8 cellular contexts compared by ENCODE assay signal in genomic region chr1:183956559-183957188, GRCh38.
DNase-seq lines count a peak whose midpoint lies in the region; ATAC-seq and TF ChIP-seq lines count a peak whose summit lies in the region.

No MANE protein-coding gene starts in this region.

- H3K9me3 Mint-ChIP-seq in stimulated activated naive CD8-positive, alpha-beta T cell treated with anti-CD3 and anti-CD28 coated beads, Interleukin-15, Interleukin-2, amounts not matched to agents 100 ng/mL and 50 ng/mL, for 24 hours: no peaks in the 10 kb centered on the region

- H3K9me3 ChIP-seq in right lobe of liver (no peaks in the 10 kb centered on the region), HAP-1 (no peaks in the 10 kb centered on the region)

- H3K27me3 Mint-ChIP-seq in stimulated activated naive CD8-positive, alpha-beta T cell treated with anti-CD3 and anti-CD28 coated beads, Interleukin-15, Interleukin-2, amounts not matched to agents 100 ng/mL and 50 ng/mL, for 24 hours: no peaks in the 10 kb centered on the region

- H3K36me3 ChIP-seq in right lobe of liver (no peaks in the 10 kb centered on the region), HAP-1 (replicated peaks) (no peaks in the 10 kb centered on the region)

- peak overlapping the region; percentile 76 for H3K27ac Mint-ChIP-seq in stimulated activated naive CD8-positive, alpha-beta T cell treated with anti-CD3 and anti-CD28 coated beads, Interleukin-15, Interleukin-2, amounts not matched to agents 100 ng/mL and 50 ng/mL, for 24 hours

- H3K27me3 ChIP-seq in right lobe of liver (no peaks in the 10 kb centered on the region), HAP-1 (ENCODE audit: low read depth) (no peaks in the 10 kb centered on the region)

- peak; percentile 46 for TF ChIP-seq CTCF in AG09309 (IDR thresholded peaks at IDR 0.05; ENCODE audit: control insufficient read depth, insufficient read depth, low read depth, low read length, missing control alignments)
- no peak for TF ChIP-seq CTCF in right lobe of liver (IDR thresholded peaks at IDR 0.05)

- H3K4me3 ChIP-seq in AG09309 (ENCODE audit: control insufficient read depth, low read depth, low read length) (no peak overlapping the region), right lobe of liver (no peak overlapping the region), HAP-1 (no peak overlapping the region)

- TF ChIP-seq POLR2A in right lobe of liver (IDR thresholded peaks at IDR 0.05): no peak

- intact Hi-C loops in right lobe of liver (cut with DNase I): no loop called here

- H3K4me1 Mint-ChIP-seq in stimulated activated naive CD8-positive, alpha-beta T cell treated with anti-CD3 and anti-CD28 coated beads, Interleukin-15, Interleukin-2, amounts not matched to agents 100 ng/mL and 50 ng/mL, for 24 hours (ENCODE audit: low read depth): peaks cover 16% of the 10 kb centered on the region

- no peak overlapping the region for H3K27ac ChIP-seq in right lobe of liver

- in situ Hi-C loops in HAP-1 (cut with MboI; ENCODE audit: low sequenced_read_pairs): no loop called here

- H3K4me3 Mint-ChIP-seq in stimulated activated naive CD8-positive, alpha-beta T cell treated with anti-CD3 and anti-CD28 coated beads, Interleukin-15, Interleukin-2, amounts not matched to agents 100 ng/mL and 50 ng/mL, for 24 hours: peak overlapping the region; percentile 25

- 47% methylated on average over 2 of the region's 2 CpGs for WGBS in right lobe of liver (ENCODE audit: insufficient coverage, low coverage, low lambda C conversion rate, missing lambda C conversion rate)

- DNase-seq in AG09309 (ENCODE audit: low read depth): peak; percentile 67
- peak; percentile 61 for DNase-seq in GM19238 (ENCODE audit: insufficient read length, low spot score)
- peak; percentile 21 to 75 for DNase-seq in SW 1271 (lab: John Stamatoyannopoulos, UW)
- DNase-seq in amniotic stem cell (lab: John Stamatoyannopoulos, UW): peak; percentile 58
- no peak for DNase-seq in right lobe of liver
- DNase-seq in HAP-1 (ENCODE audit: low spot score in 2 of 2): no peak

- H3K4me1 ChIP-seq in right lobe of liver (no peaks in the 10 kb centered on the region), HAP-1 (no peaks in the 10 kb centered on the region)

- ATAC-seq in HG03196 (IDR thresholded peaks at IDR 0.05; ENCODE audit: unreplicated experiment) (peak; percentile 99), right lobe of liver (peak; percentile 75 to 92 (median 88))

- no peaks in the 10 kb centered on the region for H3K36me3 Mint-ChIP-seq in stimulated activated naive CD8-positive, alpha-beta T cell treated with anti-CD3 and anti-CD28 coated beads, Interleukin-15, Interleukin-2, amounts not matched to agents 100 ng/mL and 50 ng/mL, for 24 hours (ENCODE audit: low read depth)

Comparison
In these comparisons a context has a peak if more than half of its experiments do, and no peak if none do; other contexts are left out.
1. DNase-seq: peak in AG09309 (single experiment), GM19238 (single experiment), SW 1271 (2 of 2) and amniotic stem cell (single experiment); none in right lobe of liver (0 of 3) and HAP-1 (0 of 2).